Comparison of ENCODE assay signal across 9 cellular contexts in genomic region chr4:144202091-144202490, GRCh38.
"Had no signal": no experiment of that assay in that cellular context is flagged by ENCODE, and none has a peak within 500 bp of the region (broad histone marks: within the 10 kb centered on the region; RNA-seq: fewer than 3 reads in every experiment).

No MANE protein-coding gene starts in this region.

- ATAC-seq: GM23338, K562 had no signal

- H3K4me1 Mint-ChIP-seq: GM23338, H9 had no signal

- H3K4me3 ChIP-seq: GM23338, K562 had no signal

- H3K27ac Mint-ChIP-seq: GM23338, H9 had no signal

- H2AFZ ChIP-seq: GM23338 had no signal

- H3K4me3 Mint-ChIP-seq: GM23338, H9 had no signal

- H3K4me2 ChIP-seq: GM23338 had no signal

- DNase-seq: H9, HCEC 1CT, IMR-90, KG1 had no signal

- FAIRE-seq: H1, H54, HTR-8/SVneo, K562 had no signal
